ENCODE assay signal across 11 cellular contexts in genomic region chr16:57413301-57413730, GRCh38. TPM values are rescaled to one million over a fixed set of nuclear protein-coding genes. Genes with fewer than 3 reads are reported as not detected.
DNase-seq lines count a peak whose midpoint lies in the region; ATAC-seq lines count a peak whose summit lies in the region.
"Had no signal": no experiment of that assay in that cellular context is flagged by ENCODE, and none has a peak within 500 bp of the region (broad histone marks: within the 10 kb centered on the region; RNA-seq: fewer than 3 reads in every experiment).

No MANE protein-coding gene starts in this region.

- H3K36me3 Mint-ChIP-seq in effector memory CD8-positive, alpha-beta T cell (ENCODE audit: insufficient read depth) = peaks cover 10% of the 10 kb centered on the region

- H3K9me3 Mint-ChIP-seq in effector memory CD8-positive, alpha-beta T cell = no peaks in the 10 kb centered on the region
- H3K9me3 Mint-ChIP-seq: nephron progenitor cell had no signal

- H3K4me3 ChIP-seq in H7 (ENCODE audit: insufficient read depth, low read depth, low read length) = no peak overlapping the region

- ATAC-seq in GM18858 (IDR thresholded peaks at IDR 0.05; ENCODE audit: unreplicated experiment) = peak; percentile 82
- ATAC-seq in GM21423 (IDR thresholded peaks at IDR 0.05; ENCODE audit: unreplicated experiment) = peak; percentile 71
- ATAC-seq in HG03108 (IDR thresholded peaks at IDR 0.05; ENCODE audit: unreplicated experiment) = peak; percentile 72
- ATAC-seq in effector memory CD8-positive, alpha-beta T cell (replicated peaks) = peak; percentile 14

- no peak for DNase-seq in effector memory CD8-positive, alpha-beta T cell
- DNase-seq in H7 (no peak), mucosa of gallbladder (ENCODE audit: low spot score) (no peak), RPMI8226 (no peak), posterior vena cava (ENCODE audit: low spot score) (no peak)
- DNase-seq: erythroblast, NCI-H446, nephron progenitor cell had no signal

- H3K4me3 Mint-ChIP-seq in effector memory CD8-positive, alpha-beta T cell = no peak overlapping the region
- H3K4me3 Mint-ChIP-seq: nephron progenitor cell had no signal

- H3K4me1 Mint-ChIP-seq in effector memory CD8-positive, alpha-beta T cell (ENCODE audit: low read depth in 2 of 2) = peaks cover 9 to 13% of the 10 kb centered on the region in 2 donors

- peaks cover 0 to 7% of the 10 kb centered on the region in 2 donors for H3K27me3 Mint-ChIP-seq in effector memory CD8-positive, alpha-beta T cell

- intact Hi-C loops in posterior vena cava (cut with DNase I) = no loop called here

- H3K36me3 ChIP-seq in H7 (replicated peaks; ENCODE audit: control insufficient read depth, insufficient read depth, low read length) = no peaks in the 10 kb centered on the region

- H3K27ac Mint-ChIP-seq in effector memory CD8-positive, alpha-beta T cell = peak overlapping the region in 1 of 2 donors; percentile 17
- H3K27ac Mint-ChIP-seq: nephron progenitor cell had no signal

- no peaks in the 10 kb centered on the region for H3K27me3 ChIP-seq in H7 (ENCODE audit: control insufficient read depth, insufficient read depth, low read length)

RNA-seq across cellular contexts. Expression of gene CCL17, which starts 8.7 kb away (rescaled TPM):
- total RNA-seq in H7 (2014; rRNA removed; shearing (Covaris generic)) = not detected in 2 replicates
- not detected for total RNA-seq in mucosa of gallbladder
- not detected for total RNA-seq in posterior vena cava

RNA-seq across cellular contexts. Expression of gene CIAPIN1, which starts 33.9 kb away (rescaled TPM):
- 114 and 134 TPM in 2 replicates for total RNA-seq in H7 (2014; rRNA removed; shearing (Covaris generic))
- total RNA-seq in mucosa of gallbladder = 45.4 TPM
- total RNA-seq in posterior vena cava = 10 to 100 TPM; 23.5 to 33.4 TPM

RNA-seq across cellular contexts. Expression of gene COQ9, which starts 34.0 kb away (rescaled TPM):
- total RNA-seq in H7 (2014; rRNA removed; shearing (Covaris generic)) = 43.3 and 59.6 TPM in 2 replicates
- 79.8 TPM for total RNA-seq in mucosa of gallbladder
- 10 to 100 TPM; 30.1 to 39.6 TPM for total RNA-seq in posterior vena cava

RNA-seq across cellular contexts. Expression of gene CX3CL1, which starts 41.0 kb away (rescaled TPM):
- 0.67 and 2.1 TPM in 2 replicates for total RNA-seq in H7 (2014; rRNA removed; shearing (Covaris generic))
- total RNA-seq in mucosa of gallbladder = 19.7 TPM
- total RNA-seq in posterior vena cava = 10 to 100 TPM; 36.2 to 45.2 TPM

RNA-seq across cellular contexts. Expression of gene POLR2C, which starts 49.2 kb away (rescaled TPM):
- 178 and 189 TPM in 2 replicates for total RNA-seq in H7 (2014; rRNA removed; shearing (Covaris generic))
- total RNA-seq in mucosa of gallbladder (65.7 TPM), posterior vena cava (10 to 100 TPM; 39.4 to 40.3 TPM)

Comparison
In these comparisons a context has a peak if more than half of its experiments do, and no peak if none do; other contexts are left out.
1. ATAC-seq: peak in every context shown above with its lines; median percentile 82 in GM18858; 72 in HG03108; 71 in GM21423; 14 in effector memory CD8-positive, alpha-beta T cell.